ENCODE assay signal across 8 cellular contexts in the genomic region with DNA sequence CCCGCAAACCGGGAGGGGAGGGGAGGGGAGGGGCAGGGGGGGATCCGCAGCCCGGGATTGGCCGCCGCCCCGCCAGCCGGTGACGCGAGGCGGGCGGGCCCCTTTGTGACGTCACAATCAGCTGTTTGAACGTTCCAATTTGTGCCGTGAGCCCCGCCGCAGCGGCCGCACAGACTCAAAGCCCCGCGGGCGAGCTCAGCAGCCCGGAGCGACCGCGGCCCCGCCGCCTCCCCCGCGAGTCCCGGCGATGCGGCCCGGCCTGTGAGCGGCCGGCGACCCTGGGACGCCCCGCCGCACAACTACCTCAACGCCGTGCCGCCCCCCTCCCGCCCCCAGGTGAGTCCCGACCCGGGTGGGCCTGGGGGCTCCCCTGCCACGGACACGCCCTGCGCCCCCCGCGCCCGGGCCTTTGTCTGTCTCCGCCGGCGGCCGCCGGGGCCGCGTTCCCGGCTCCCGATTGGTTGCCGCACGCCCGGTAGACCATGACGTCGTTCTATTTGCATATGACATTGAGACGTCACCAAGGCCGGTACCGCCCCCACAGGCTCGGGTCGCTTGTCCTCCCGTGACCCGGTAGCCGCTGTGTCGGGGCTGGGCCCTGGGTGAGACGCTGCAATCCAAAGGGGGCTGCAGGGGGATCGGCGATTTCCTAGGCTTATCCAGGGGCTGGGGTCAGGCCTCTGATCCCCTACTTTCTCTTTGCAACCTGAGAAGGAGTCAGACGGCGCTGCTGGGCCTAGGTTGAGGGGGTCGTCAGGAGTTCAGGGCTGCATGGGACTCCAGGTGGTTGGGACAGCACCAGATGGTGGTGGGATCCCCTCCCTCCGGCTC. TPM values are rescaled to one million over a fixed set of nuclear protein-coding genes. Genes with fewer than 3 reads are reported as not detected.
DNase-seq lines count a peak whose midpoint lies in the region; ATAC-seq and TF ChIP-seq lines count a peak whose summit lies in the region.

A gene with protein sequence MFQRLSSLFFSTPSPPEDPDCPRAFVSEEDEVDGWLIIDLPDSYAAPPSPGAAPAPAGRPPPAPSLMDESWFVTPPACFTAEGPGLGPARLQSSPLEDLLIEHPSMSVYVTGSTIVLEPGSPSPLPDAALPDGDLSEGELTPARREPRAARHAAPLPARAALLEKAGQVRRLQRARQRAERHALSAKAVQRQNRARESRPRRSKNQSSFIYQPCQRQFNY (plus strand): TSS at position 168 of the 831 bp plus-strand sequence. CDS start 4,396 bp downstream, outside the sequence.

- H3K27me3 ChIP-seq in SU-DHL-6 (ENCODE audit: low read length) (no peaks in the 10 kb centered on the region), ovary (no peaks in the 10 kb centered on the region), thoracic aorta (replicated peaks; ENCODE audit: insufficient read depth) (no peaks in the 10 kb centered on the region)

- intact Hi-C loops in head of caudate nucleus (cut with DNase I) (loop anchor here (5.0 kb wide), 1 partner anchor 122 kb away; no protein-coding TSS in a partner anchor), ovary (cut with DNase I) (loop anchor here in 3 of 4 donors (2.0 to 10.0 kb wide), 4 partner anchors 146 to 392 kb away; a partner anchor contains a TSS)

- H3K9ac ChIP-seq in SU-DHL-6 (ENCODE audit: low read length) = peak within 1 kb of the TSS; percentile 64

- no peaks in the 10 kb centered on the region for H4K20me1 ChIP-seq in SU-DHL-6 (ENCODE audit: low read depth, low read length)

- peaks cover 13% of the 10 kb centered on the region for H3F3A ChIP-seq in SU-DHL-6 (ENCODE audit: insufficient read depth)

- TF ChIP-seq POLR2A in ovary (IDR thresholded peaks at IDR 0.05) = peak; percentile 87

- H3K9me2 ChIP-seq in SU-DHL-6 (replicated peaks; ENCODE audit: insufficient read depth, low read length) = no peaks in the 10 kb centered on the region

- TF ChIP-seq CTCF in SU-DHL-6 (IDR thresholded peaks at IDR 0.05; ENCODE audit: insufficient read depth, low read length, poor library complexity, severe bottlenecking) = no peak
- TF ChIP-seq CTCF in ovary (IDR thresholded peaks at IDR 0.05) = peak in 2 of 3 donors; percentile 4 to 30
- no peak for TF ChIP-seq CTCF in thoracic aorta (IDR thresholded peaks at IDR 0.05)

- DNase-seq in GM03348 (ENCODE audit: low spot score) (peak; percentile 98), NCI-H1417 treated with DMSO at 0.1 percent for 48 hours (lab: John Stamatoyannopoulos, UW) (peak; percentile 78), head of caudate nucleus (peak; percentile 90 to 98 (median 94)), ovary (peak; percentile 90 to 95 (median 93)), thoracic aorta (ENCODE audit: low spot score) (peak; percentile 80)
- peak; percentile 58 for DNase-seq in activated naive CD8-positive, alpha-beta T cell treated with anti-CD3 and anti-CD28 coated beads, Interleukin-2, amount 50 U/mL, for 16 hours (ENCODE audit: low read depth, low spot score)

- H2AFZ ChIP-seq in SU-DHL-6 (ENCODE audit: low read depth, low read length, severe bottlenecking) = peak within 1 kb of the TSS; percentile 94

- ATAC-seq in HG02642 (IDR thresholded peaks at IDR 0.05; ENCODE audit: poor library complexity, unreplicated experiment) (peak; percentile 64), thoracic aorta (ENCODE audit: insufficient number of reproducible peaks, low FRiP score, low read depth) (peak; percentile 80)

- 0 to 1% (median 1%) methylated on average over 21 to 82 of the region's 82 CpGs for WGBS in ovary, 3 donors

- no peaks in the 10 kb centered on the region for H3K79me2 ChIP-seq in SU-DHL-6 (ENCODE audit: insufficient read depth, low read length)

- H3K27ac ChIP-seq in SU-DHL-6 (ENCODE audit: low read depth, low read length) (0 out of 2 replicates have a peak within 1 kb of the TSS, but pooled peaks have one; percentile 1), ovary (peak within 1 kb of the TSS; percentile 98 to 100), thoracic aorta (peak within 1 kb of the TSS; percentile 99)

- no peak for TF ChIP-seq EP300 in ovary (IDR thresholded peaks at IDR 0.05)

- no peaks in the 10 kb centered on the region for H3K9me3 ChIP-seq in SU-DHL-6 (ENCODE audit: insufficient read depth, low read length)
- no peaks in the 10 kb centered on the region for H3K9me3 ChIP-seq in ovary
- H3K9me3 ChIP-seq in thoracic aorta = no peaks in the 10 kb centered on the region

- H3K4me1 ChIP-seq in ovary (ENCODE audit: insufficient read depth) = peaks cover 3% of the 10 kb centered on the region
- peaks cover 6 to 17% of the 10 kb centered on the region in 2 donors for H3K4me1 ChIP-seq in thoracic aorta (ENCODE audit: control insufficient read depth in 1 of 2, low read depth in 2 of 2)

- H3K36me3 ChIP-seq in SU-DHL-6 (ENCODE audit: low read length) = no peaks in the 10 kb centered on the region
- no peaks in the 10 kb centered on the region for H3K36me3 ChIP-seq in ovary
- H3K36me3 ChIP-seq in thoracic aorta = no peaks in the 10 kb centered on the region

- H3K4me3 ChIP-seq in SU-DHL-6 (ENCODE audit: insufficient read depth, low read length, poor library complexity, severe bottlenecking) (peak within 1 kb of the TSS; percentile 73), ovary (peak within 1 kb of the TSS; percentile 68), thoracic aorta (peak within 1 kb of the TSS; percentile 92)

- peak within 1 kb of the TSS; percentile 92 for H3K4me2 ChIP-seq in SU-DHL-6 (ENCODE audit: low read depth, low read length, poor library complexity, severe bottlenecking)

RNA-seq across cellular contexts. Expression of the gene that starts here (rescaled TPM):
- total RNA-seq in ovary (10 to 100 TPM in 4 of 7 donors, 1 to 10 TPM in 3; 4.9 to 16.0 (median 13.3) TPM), thoracic aorta (10 to 100 TPM; 14.4 to 27.7 TPM)
- polyA plus RNA-seq in ovary = 10 to 100 TPM in 1 of 2 donors, 1 to 10 TPM in 1; 6.9 to 50.3 TPM

Comparison
In these comparisons a context has a peak if more than half of its experiments do, and no peak if none do; other contexts are left out.
1. Peak in every context shown above with its lines: DNase-seq, ATAC-seq, H3K4me3 ChIP-seq and H3K27ac ChIP-seq.
2. H3K27ac ChIP-seq: peak in every context shown above with its lines; median percentile 99 in ovary; 99 in thoracic aorta; 1 in SU-DHL-6.
3. CTCF ChIP-seq: peak in ovary (2 of 3); none in SU-DHL-6 (single experiment) and thoracic aorta (single experiment).